Comparison of ENCODE assay signal across 8 cellular contexts in genomic region chr22:20566420-20567260, GRCh38. TPM values are rescaled to one million over a fixed set of nuclear protein-coding genes. Genes with fewer than 3 reads are reported as not detected.
DNase-seq lines count a peak whose midpoint lies in the region; ATAC-seq and TF ChIP-seq lines count a peak whose summit lies in the region.

No MANE protein-coding gene starts in this region.

- no peak for TF ChIP-seq CTCF in AG09319 (IDR thresholded peaks at IDR 0.05; ENCODE audit: low read depth, low read length)
- no peak for TF ChIP-seq CTCF in mammary epithelial cell (conservative IDR thresholded peaks at IDR 0.05 in 1 of 2, IDR thresholded peaks at IDR 0.05 in 1 of 2; ENCODE audit: extremely low read depth in 1 of 2, insufficient read depth in 1 of 2, low read depth in 1 of 2, low read length in 2 of 2)

- no peaks in the 10 kb centered on the region for H4K20me1 ChIP-seq in mammary epithelial cell (ENCODE audit: insufficient read depth, low read length)

- peaks cover 11% of the 10 kb centered on the region for H3K79me1 ChIP-seq in neuronal stem cell (ENCODE audit: low read depth, low read length)

- H3K4me1 ChIP-seq in mammary epithelial cell (ENCODE audit: insufficient read depth, low read length) = peaks cover 59% of the 10 kb centered on the region
- H3K4me1 ChIP-seq in neuronal stem cell (ENCODE audit: control insufficient read depth in 2 of 2, insufficient read depth in 1 of 2, low read depth in 1 of 2, low read length in 2 of 2) = no peaks in the 10 kb centered on the region

- H3K79me2 ChIP-seq in mammary epithelial cell (ENCODE audit: insufficient read depth, low read length) = peaks cover 43% of the 10 kb centered on the region

- no peak overlapping the region for H2AK5ac ChIP-seq in neuronal stem cell (ENCODE audit: low read depth, low read length)

- no peak overlapping the region for H4K91ac ChIP-seq in neuronal stem cell (ENCODE audit: low read depth, low read length, poor library complexity)

- peak overlapping the region; percentile 58 for H2BK12ac ChIP-seq in neuronal stem cell (ENCODE audit: low read length)

- ATAC-seq in GM18868 (IDR thresholded peaks at IDR 0.05; ENCODE audit: unreplicated experiment) = no peak

- no TSS peak for BruUV-seq in mammary epithelial cell (replicated peaks; lab: Mats Ljungman, UMichigan)

- no peak overlapping the region for H3K14ac ChIP-seq in neuronal stem cell (ENCODE audit: low read length)

- intact Hi-C loops in mammary epithelial cell (cut with micrococcal nuclease) = loop anchor here (5.0 kb wide), 1 partner anchor 176 kb away; no protein-coding TSS in a partner anchor

- H3K4me2 ChIP-seq in mammary epithelial cell (ENCODE audit: insufficient read depth, low read depth, low read length) (peak overlapping the region; percentile 33), neuronal stem cell (ENCODE audit: insufficient read depth, low read length, poor library complexity, severe bottlenecking) (no peak overlapping the region)

- no peak overlapping the region for H2BK120ac ChIP-seq in neuronal stem cell (ENCODE audit: low read depth, low read length)

- H4K8ac ChIP-seq in neuronal stem cell (ENCODE audit: low read depth, low read length) = no peak overlapping the region

- H3K36me3 ChIP-seq in mammary epithelial cell (ENCODE audit: insufficient read depth, low read length) = peaks cover 31% of the 10 kb centered on the region
- H3K36me3 ChIP-seq in neuronal stem cell (replicated peaks in 1 of 2; ENCODE audit: control insufficient read depth in 2 of 2, insufficient read depth in 2 of 2, low read length in 2 of 2) = peaks cover 51 to 84% of the 10 kb centered on the region in 2 donors

- WGBS in mammary epithelial cell (ENCODE audit: low coverage, missing lambda C conversion rate) = 58% methylated on average over 9 of the region's 14 CpGs
- no CpG with 5 or more reads among the region's 14 CpGs for WGBS in neuronal stem cell (ENCODE audit: extremely low coverage in 2 of 2, insufficient read length in 2 of 2, insufficient replicate concordance in 1 of 2), 2 donors

- H3K18ac ChIP-seq in neuronal stem cell (ENCODE audit: low read length) = no peak overlapping the region

- no peak overlapping the region for H3K4ac ChIP-seq in neuronal stem cell (ENCODE audit: low read length)

- H3K9ac ChIP-seq in mammary epithelial cell (ENCODE audit: insufficient read depth, low read length) = peak overlapping the region; percentile 26
- no peak overlapping the region for H3K9ac ChIP-seq in neuronal stem cell (ENCODE audit: low read depth, low read length, poor library complexity)

- in situ Hi-C loops in mammary epithelial cell (cut with MboI; ENCODE audit: low sequenced_read_pairs in 2 of 2) = no loop called here

- H3K27ac ChIP-seq in mammary epithelial cell (ENCODE audit: insufficient read depth, low read depth, low read length) (peak overlapping the region; percentile 61), neuronal stem cell (replicated peaks; ENCODE audit: low read length) (no peak overlapping the region)

- H2AFZ ChIP-seq in mammary epithelial cell (ENCODE audit: low read depth, low read length) = no peak overlapping the region
- no peak overlapping the region for H2AFZ ChIP-seq in neuronal stem cell (ENCODE audit: low read length)

- no peak overlapping the region for H2BK15ac ChIP-seq in neuronal stem cell (ENCODE audit: low read length)

- H3K27me3 ChIP-seq in mammary epithelial cell (ENCODE audit: insufficient read depth, low read length) = no peaks in the 10 kb centered on the region
- no peaks in the 10 kb centered on the region for H3K27me3 ChIP-seq in neuronal stem cell (ENCODE audit: control insufficient read depth in 3 of 3, insufficient read depth in 3 of 3, low read depth in 1 of 3, low read length in 3 of 3)

- H2BK5ac ChIP-seq in neuronal stem cell (ENCODE audit: low read length) = no peak overlapping the region

- DNase-seq in AG09319 (ENCODE audit: extremely low read depth, low read depth) (peak; percentile 71), T-helper 2 cell (peak in 4 of 5 experiments; percentile 28 to 86 (median 77)), mammary epithelial cell (peak; percentile 61), neuronal stem cell (ENCODE audit: low spot score) (no peak), DMS153 treated with DMSO at 0.1 percent for 48 hours (lab: John Stamatoyannopoulos, UW; ENCODE audit: unreplicated experiment) (no peak), NCI-H748 (lab: John Stamatoyannopoulos, UW; ENCODE audit: unreplicated experiment) (no peak), NCI-H774 (lab: John Stamatoyannopoulos, UW) (no peak)

- H3K4me3 ChIP-seq in mammary epithelial cell (replicated peaks in 1 of 3; ENCODE audit: insufficient read depth in 1 of 3, low read depth in 2 of 3, low read length in 3 of 3) = no peak overlapping the region
- no peak overlapping the region for H3K4me3 ChIP-seq in neuronal stem cell (ENCODE audit: low read length in 2 of 2)

- H3K9me3 ChIP-seq in mammary epithelial cell (replicated peaks; ENCODE audit: insufficient read depth, low read length) (no peaks in the 10 kb centered on the region), neuronal stem cell (replicated peaks in 1 of 2; ENCODE audit: control insufficient read depth in 2 of 2, insufficient read depth in 1 of 2, low read depth in 1 of 2, low read length in 2 of 2) (peaks cover 0 to 1% of the 10 kb centered on the region in 2 donors)

- H3K23ac ChIP-seq in neuronal stem cell (ENCODE audit: low read depth, low read length, poor library complexity) = no peak overlapping the region

- CTCF ChIA-PET in mammary epithelial cell (lab: Charles Lee; ENCODE audit: low non-redundant PET) = no interaction called here

- dilution Hi-C loops in mammary epithelial cell (cut with HindIII; ENCODE audit: low sequenced_read_pairs) = no loop called here

RNA-seq across cellular contexts. Expression of gene MED15, which starts 59.2 kb away (rescaled TPM):
- 100 to 1,000 TPM in 1 of 2 donors, 10 to 100 TPM in 1; 34.3 to 138 TPM for total RNA-seq in mammary epithelial cell
- 51.1 TPM for polyA plus RNA-seq in mammary epithelial cell
- 93.6 TPM for polyA minus RNA-seq in mammary epithelial cell
- 35.8 TPM for polyA plus RNA-seq in neuronal stem cell (2013, experiment 1 of 2)
- 36.1 TPM for polyA plus RNA-seq in neuronal stem cell (2013, experiment 2 of 2)

Comparison
In these comparisons a context has a peak if more than half of its experiments do, and no peak if none do; other contexts are left out.
1. DNase-seq: peak in AG09319 (single experiment), T-helper 2 cell (4 of 5) and mammary epithelial cell (single experiment); none in neuronal stem cell (single experiment), DMS153 treated with DMSO at 0.1 percent for 48 hours (single experiment), NCI-H748 (single experiment) and NCI-H774 (single experiment).